Comparison of ENCODE assay signal across 21 cellular contexts in genomic region chr13:73971481-73971880, GRCh38.
"Had no signal": no experiment of that assay in that cellular context is flagged by ENCODE, and none has a peak within 500 bp of the region (broad histone marks: within the 10 kb centered on the region; RNA-seq: fewer than 3 reads in every experiment).

No MANE protein-coding gene starts in this region.

- H3K4me3 ChIP-seq: PC-9 had no signal

- H2AFZ ChIP-seq: PC-9 had no signal

- H3K27me3 Mint-ChIP-seq: activated naive CD8-positive, alpha-beta T cell treated with anti-CD3 and anti-CD28 coated beads, Interleukin-2, amount 10 ng/mL, durations not matched to agents 7 days and 5 days; T-cell had no signal

- DNase-seq: activated CD4-positive, alpha-beta T cell treated with anti-CD3 and anti-CD28 coated beads for 4 hours; activated CD8-positive, alpha-beta memory T cell treated with anti-CD3 and anti-CD28 coated beads, Interleukin-2, amount 50 U/mL, for 48 hours; activated CD8-positive, alpha-beta T cell treated with anti-CD3 and anti-CD28 coated beads, Interleukin-2, amount 10 ng/mL, durations not matched to agents 7 days and 5 days; activated naive CD4-positive, alpha-beta T cell treated with anti-CD3 and anti-CD28 coated beads, Interleukin-2, amount 50 U/mL, for 16 hours; activated naive CD8-positive, alpha-beta T cell treated with anti-CD3 and anti-CD28 coated beads, Interleukin-2, amount 10 ng/mL, durations not matched to agents 7 days and 5 days; activated T-cell treated with anti-CD3 and anti-CD28 coated beads, Interleukin-2, amount 50 U/mL, for 1 hour; aorta; central memory CD4-positive, alpha-beta T cell; Kasumi-1; NCI-H1105 treated with DMSO at 0.1 percent for 48 hours; NCI-H1436 treated with DMSO at 0.1 percent for 48 hours; NCI-H187; NCI-H2081 treated with DMSO at 0.1 percent for 48 hours; NCI-H446; NCI-H524; PC-9; SHP77 treated with DMSO at 0.1 percent for 48 hours; T-cell had no signal

- H3K4me3 Mint-ChIP-seq: activated CD8-positive, alpha-beta T cell treated with anti-CD3 and anti-CD28 coated beads, Interleukin-2, amount 10 ng/mL, durations not matched to agents 7 days and 5 days; activated naive CD8-positive, alpha-beta T cell treated with anti-CD3 and anti-CD28 coated beads, Interleukin-2, amount 10 ng/mL, durations not matched to agents 7 days and 5 days; T-cell had no signal

- H3K27ac ChIP-seq: PC-9, VCaP had no signal

- H3K4me2 ChIP-seq: PC-9 had no signal

- ATAC-seq: activated CD4-positive, CD25-positive, alpha-beta regulatory T cell treated with anti-CD3 and anti-CD28 coated beads, Interleukin-2, amount 50 U/mL, for 24 hours; activated CD8-positive, alpha-beta T cell treated with anti-CD3 and anti-CD28 coated beads, Interleukin-2, amount 10 ng/mL, durations not matched to agents 7 days and 5 days; T-cell had no signal

- FAIRE-seq: bronchial epithelial cell had no signal

- H3K27ac Mint-ChIP-seq: activated CD8-positive, alpha-beta T cell treated with anti-CD3 and anti-CD28 coated beads, Interleukin-2, amount 10 ng/mL, durations not matched to agents 7 days and 5 days; activated naive CD8-positive, alpha-beta T cell treated with anti-CD3 and anti-CD28 coated beads, Interleukin-2, amount 10 ng/mL, durations not matched to agents 7 days and 5 days had no signal
